Comparison of ENCODE assay signal across 10 cellular contexts in the genomic region with DNA sequence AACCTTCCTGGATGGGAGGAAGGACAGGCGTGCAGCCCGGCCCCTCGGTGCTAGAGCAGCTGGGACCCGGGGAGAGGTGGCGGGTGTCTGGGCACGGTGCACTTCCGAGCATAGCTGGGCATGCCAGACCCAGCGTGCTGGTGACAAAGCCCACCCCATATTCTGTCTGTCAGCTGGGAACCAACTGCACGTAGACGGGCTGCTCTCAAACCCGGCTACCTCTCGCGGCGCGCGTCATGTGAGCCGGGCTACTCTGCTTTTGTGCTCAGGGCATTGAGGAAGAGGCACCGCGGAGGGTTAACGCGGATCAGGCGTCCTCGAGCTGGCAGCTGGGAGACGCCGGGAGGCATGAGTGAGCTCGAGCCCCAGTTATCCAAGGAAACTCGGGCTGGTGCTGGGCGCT.
DNase-seq lines count a peak whose midpoint lies in the region; ATAC-seq lines count a peak whose summit lies in the region.
"Had no signal": no experiment of that assay in that cellular context is flagged by ENCODE, and none has a peak within 500 bp of the region (broad histone marks: within the 10 kb centered on the region; RNA-seq: fewer than 3 reads in every experiment).

No MANE protein-coding gene starts in this region.

- CTCF ChIA-PET in activated CD8-positive, alpha-beta memory T cell treated with anti-CD3 and anti-CD28 coated beads, Interleukin-2, amount 10 ng/mL, durations not matched to agents 7 days and 5 days (lab: Charles Lee), result interaction anchor here (1.5 kb wide), 1 partner anchor 12 kb away, joined by 5 read pairs; no protein-coding TSS in a partner anchor

- ATAC-seq in activated CD8-positive, alpha-beta memory T cell treated with anti-CD3 and anti-CD28 coated beads, Interleukin-2, amount 10 ng/mL, durations not matched to agents 7 days and 5 days, result no peak
- ATAC-seq in HG03280 (IDR thresholded peaks at IDR 0.05; ENCODE audit: unreplicated experiment), result no peak
- ATAC-seq: naive thymus-derived CD4-positive, alpha-beta T cell had no signal

- H3K4me3 ChIP-seq in adipocyte (ENCODE audit: low read length) (peak overlapping the region; percentile 68), stomach smooth muscle (ENCODE audit: low read length in 2 of 2) (peak overlapping the region; percentile 80 to 82)

- H3K27me3 ChIP-seq in adipocyte (replicated peaks; ENCODE audit: control insufficient read depth, insufficient read depth, low read length) (peaks cover 7% of the 10 kb centered on the region), stomach smooth muscle (ENCODE audit: control insufficient read depth in 1 of 2, insufficient read depth in 2 of 2, low read length in 2 of 2) (peaks cover 0 to 2% of the 10 kb centered on the region in 2 donors)

- no peaks in the 10 kb centered on the region for H3K36me3 Mint-ChIP-seq in activated CD8-positive, alpha-beta memory T cell treated with anti-CD3 and anti-CD28 coated beads, Interleukin-2, amount 10 ng/mL, durations not matched to agents 7 days and 5 days
- H3K36me3 Mint-ChIP-seq: activated CD4-positive, alpha-beta memory T cell treated with anti-CD3 and anti-CD28 coated beads for 36 hours; naive thymus-derived CD4-positive, alpha-beta T cell had no signal

- peaks cover 11% of the 10 kb centered on the region for H3K4me1 ChIP-seq in adipocyte (ENCODE audit: control insufficient read depth, insufficient read depth, low read length)
- H3K4me1 ChIP-seq in stomach smooth muscle (ENCODE audit: control insufficient read depth, insufficient read depth, low read length), result peaks cover 35% of the 10 kb centered on the region

- H3K36me3 ChIP-seq in adipocyte (ENCODE audit: control insufficient read depth, insufficient read depth, low read length, severe bottlenecking), result no peaks in the 10 kb centered on the region
- H3K36me3 ChIP-seq in stomach smooth muscle (ENCODE audit: control insufficient read depth in 2 of 2, insufficient read depth in 2 of 2, low read length in 2 of 2), result no peaks in the 10 kb centered on the region

- H3K9me3 ChIP-seq in adipocyte (ENCODE audit: control insufficient read depth, low read length), result no peaks in the 10 kb centered on the region
- H3K9me3 ChIP-seq in stomach smooth muscle (ENCODE audit: control insufficient read depth in 2 of 2, low read length in 2 of 2), result no peaks in the 10 kb centered on the region

- H3K4me3 Mint-ChIP-seq in activated CD8-positive, alpha-beta memory T cell treated with anti-CD3 and anti-CD28 coated beads, Interleukin-2, amount 10 ng/mL, durations not matched to agents 7 days and 5 days, result no peak overlapping the region
- H3K4me3 Mint-ChIP-seq: activated CD4-positive, alpha-beta memory T cell treated with anti-CD3 and anti-CD28 coated beads for 36 hours; naive thymus-derived CD4-positive, alpha-beta T cell had no signal

- H3K27ac ChIP-seq in stomach smooth muscle (ENCODE audit: low read length), result peak overlapping the region; percentile 88

- peak; percentile 69 for DNase-seq in NCI-H1694 (lab: John Stamatoyannopoulos, UW)
- DNase-seq in adipocyte (ENCODE audit: low read depth), result peak; percentile 32
- peak; percentile 3 for DNase-seq in iPS DF 19.7 (ENCODE audit: low read depth, low spot score)
- no peak for DNase-seq in GF-D8 (lab: John Stamatoyannopoulos, UW)
- DNase-seq in activated CD8-positive, alpha-beta memory T cell treated with anti-CD3 and anti-CD28 coated beads, Interleukin-2, amount 10 ng/mL, durations not matched to agents 7 days and 5 days, result no peak
- DNase-seq in T-helper 9 cell, result no peak
- DNase-seq: activated CD4-positive, alpha-beta memory T cell treated with anti-CD3 and anti-CD28 coated beads for 36 hours; naive thymus-derived CD4-positive, alpha-beta T cell had no signal

- H3K9ac ChIP-seq in adipocyte (ENCODE audit: low read length), result no peak overlapping the region
- H3K9ac ChIP-seq in stomach smooth muscle (ENCODE audit: low read length in 2 of 2), result peak overlapping the region; percentile 66 to 73

- no peaks in the 10 kb centered on the region for H3K9me3 Mint-ChIP-seq in activated CD8-positive, alpha-beta memory T cell treated with anti-CD3 and anti-CD28 coated beads, Interleukin-2, amount 10 ng/mL, durations not matched to agents 7 days and 5 days (ENCODE audit: low read depth)
- H3K9me3 Mint-ChIP-seq: activated CD4-positive, alpha-beta memory T cell treated with anti-CD3 and anti-CD28 coated beads for 36 hours had no signal

- H3K27ac Mint-ChIP-seq in activated CD8-positive, alpha-beta memory T cell treated with anti-CD3 and anti-CD28 coated beads, Interleukin-2, amount 10 ng/mL, durations not matched to agents 7 days and 5 days, result no peak overlapping the region
- H3K27ac Mint-ChIP-seq: activated CD4-positive, alpha-beta memory T cell treated with anti-CD3 and anti-CD28 coated beads for 36 hours; naive thymus-derived CD4-positive, alpha-beta T cell had no signal

- H3K27me3 Mint-ChIP-seq in activated CD8-positive, alpha-beta memory T cell treated with anti-CD3 and anti-CD28 coated beads, Interleukin-2, amount 10 ng/mL, durations not matched to agents 7 days and 5 days, result peaks cover 40% of the 10 kb centered on the region

- no peaks in the 10 kb centered on the region for H3K4me1 Mint-ChIP-seq in activated CD8-positive, alpha-beta memory T cell treated with anti-CD3 and anti-CD28 coated beads, Interleukin-2, amount 10 ng/mL, durations not matched to agents 7 days and 5 days

Comparison
In these comparisons a context has a peak if more than half of its experiments do, and no peak if none do; other contexts are left out.
1. DNase-seq: peak in NCI-H1694 (single experiment), adipocyte (single experiment) and iPS DF 19.7 (single experiment); none in GF-D8 (single experiment), activated CD8-positive, alpha-beta memory T cell treated with anti-CD3 and anti-CD28 coated beads, Interleukin-2, amount 10 ng/mL, durations not matched to agents 7 days and 5 days (single experiment) and T-helper 9 cell (single experiment).